ENCODE assay signal across 27 cellular contexts in the genomic region with DNA sequence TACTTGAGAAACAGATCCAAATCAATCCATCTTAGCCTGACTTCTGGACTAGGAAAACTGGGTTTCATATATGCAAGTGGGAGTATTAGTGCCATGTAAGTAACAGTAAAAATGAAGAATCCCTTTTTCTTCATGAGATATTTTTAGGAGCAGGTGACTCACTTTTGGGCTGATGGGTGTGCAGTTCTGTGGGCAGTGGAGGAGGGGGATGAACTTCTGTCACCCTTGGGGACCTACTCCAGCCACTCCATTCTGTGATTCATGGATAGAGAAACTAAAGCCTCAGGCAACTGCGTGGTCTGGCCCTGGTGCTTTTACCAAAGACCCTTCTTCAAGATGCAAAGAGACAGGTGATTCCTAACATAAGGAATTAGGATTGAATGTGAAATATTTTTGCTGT.
"Had no signal": no experiment of that assay in that cellular context is flagged by ENCODE, and none has a peak within 500 bp of the region (broad histone marks: within the 10 kb centered on the region; RNA-seq: fewer than 3 reads in every experiment).

No MANE protein-coding gene starts in this region.

- H3K4me3 Mint-ChIP-seq: activated CD4-positive, alpha-beta T cell treated with anti-CD3 and anti-CD28 coated beads, Interleukin-2, amount 10 ng/mL, durations not matched to agents 24 days and 14 days; activated CD8-positive, alpha-beta memory T cell treated with anti-CD3 and anti-CD28 coated beads, Interleukin-2, amount 10 ng/mL, durations not matched to agents 7 days and 5 days; activated naive CD8-positive, alpha-beta T cell treated with anti-CD3 and anti-CD28 coated beads, Interleukin-2, amount 50 U/mL, for 24 hours; activated T-cell treated with anti-CD3 and anti-CD28 coated beads, Interleukin-2, amount 50 U/mL, for 24 hours; activated T-helper 1 cell treated with anti-CD3 and anti-CD28 coated beads, Interleukin-12 subunit alpha, Interleukin-12 subunit beta, Interleukin-2, Interleukin-4 antibody, amounts not matched to agents 30 ng/mL and 10 ng/mL and 1 ng/mL, durations not matched to agents 14 hours and 24 hours and 36 hours; brain; central memory CD8-positive, alpha-beta T cell; T-helper 1 cell treated with Interleukin-12 subunit alpha and Interleukin-12 subunit beta and Interleukin-4 antibody, amounts not matched to agents 30 μg/mL and 1 μg/mL, for 36 hours; WTC11 had no signal

- H3K27me3 ChIP-seq: ascending aorta had no signal

- H3K27ac ChIP-seq: ascending aorta had no signal

- H3K9me3 Mint-ChIP-seq: activated CD4-positive, alpha-beta T cell treated with anti-CD3 and anti-CD28 coated beads, Interleukin-2, amount 10 ng/mL, durations not matched to agents 24 days and 14 days; activated naive CD4-positive, alpha-beta T cell treated with anti-CD3 and anti-CD28 coated beads, Interleukin-2, amount 50 U/mL, for 72 hours; activated naive CD8-positive, alpha-beta T cell treated with anti-CD3 and anti-CD28 coated beads, Interleukin-2, amount 50 U/mL, for 24 hours; activated T-cell treated with anti-CD3 and anti-CD28 coated beads, Interleukin-2, amount 50 U/mL, for 24 hours; activated T-helper 1 cell treated with anti-CD3 and anti-CD28 coated beads, Interleukin-12 subunit alpha, Interleukin-12 subunit beta, Interleukin-2, Interleukin-4 antibody, amounts not matched to agents 30 ng/mL and 10 ng/mL and 1 ng/mL, durations not matched to agents 14 hours and 24 hours and 36 hours; central memory CD8-positive, alpha-beta T cell; T-helper 1 cell treated with Interleukin-12 subunit alpha and Interleukin-12 subunit beta and Interleukin-4 antibody, amounts not matched to agents 30 μg/mL and 1 μg/mL, for 36 hours; WTC11 had no signal

- ATAC-seq: activated CD8-positive, alpha-beta memory T cell treated with anti-CD3 and anti-CD28 coated beads, Interleukin-2, amount 10 ng/mL, durations not matched to agents 7 days and 5 days; activated naive CD4-positive, alpha-beta T cell treated with anti-CD3 and anti-CD28 coated beads, Interleukin-2, amount 50 U/mL, for 72 hours; activated naive CD8-positive, alpha-beta T cell treated with anti-CD3 and anti-CD28 coated beads, Interleukin-2, amount 50 U/mL, for 24 hours; K562; Panc1 had no signal

- H3K36me3 ChIP-seq: ascending aorta had no signal

- DNase-seq: activated CD4-positive, alpha-beta T cell treated with anti-CD3 and anti-CD28 coated beads, Interleukin-2, amount 10 ng/mL, durations not matched to agents 24 days and 14 days; activated CD4-positive, alpha-beta T cell treated with anti-CD3 and anti-CD28 coated beads, Interleukin-2, amount 50 U/mL, for 48 hours; activated CD4-positive, CD25-positive, alpha-beta regulatory T cell treated with anti-CD3 and anti-CD28 coated beads, Interleukin-2, amount 50 U/mL, for 72 hours; activated CD8-positive, alpha-beta memory T cell treated with anti-CD3 and anti-CD28 coated beads, Interleukin-2, amount 10 ng/mL, durations not matched to agents 7 days and 5 days; activated effector memory CD4-positive, alpha-beta T cell treated with Interleukin-2 at 50 U/mL for 16 hours; activated naive CD4-positive, alpha-beta T cell treated with Interleukin-2 at 50 U/mL for 16 hours; activated naive CD8-positive, alpha-beta T cell treated with anti-CD3 and anti-CD28 coated beads, Interleukin-2, amount 50 U/mL, for 24 hours; activated T-cell treated with anti-CD3 and anti-CD28 coated beads, Interleukin-2, amount 50 U/mL, for 24 hours; amniotic stem cell; Karpas-422; NCI-H1105 treated with DMSO at 0.1 percent for 48 hours; NCI-H1436 treated with DMSO at 0.1 percent for 48 hours; NCI-H187; NCI-H2081; NCI-H446; NCI-H526; NCI-H82; SHP77 had no signal

- H3K4me1 Mint-ChIP-seq: activated CD4-positive, alpha-beta T cell treated with anti-CD3 and anti-CD28 coated beads, Interleukin-2, amount 10 ng/mL, durations not matched to agents 24 days and 14 days; activated CD8-positive, alpha-beta memory T cell treated with anti-CD3 and anti-CD28 coated beads, Interleukin-2, amount 10 ng/mL, durations not matched to agents 7 days and 5 days; activated naive CD8-positive, alpha-beta T cell treated with anti-CD3 and anti-CD28 coated beads, Interleukin-2, amount 50 U/mL, for 24 hours; central memory CD8-positive, alpha-beta T cell had no signal

- H3K27ac Mint-ChIP-seq: activated CD4-positive, alpha-beta T cell treated with anti-CD3 and anti-CD28 coated beads, Interleukin-2, amount 10 ng/mL, durations not matched to agents 24 days and 14 days; activated CD8-positive, alpha-beta memory T cell treated with anti-CD3 and anti-CD28 coated beads, Interleukin-2, amount 10 ng/mL, durations not matched to agents 7 days and 5 days; activated naive CD4-positive, alpha-beta T cell treated with anti-CD3 and anti-CD28 coated beads, Interleukin-2, amount 50 U/mL, for 72 hours; activated naive CD8-positive, alpha-beta T cell treated with anti-CD3 and anti-CD28 coated beads, Interleukin-2, amount 50 U/mL, for 24 hours; activated T-cell treated with anti-CD3 and anti-CD28 coated beads, Interleukin-2, amount 50 U/mL, for 24 hours; activated T-helper 1 cell treated with anti-CD3 and anti-CD28 coated beads, Interleukin-12 subunit alpha, Interleukin-12 subunit beta, Interleukin-2, Interleukin-4 antibody, amounts not matched to agents 30 ng/mL and 10 ng/mL and 1 ng/mL, durations not matched to agents 14 hours and 24 hours and 36 hours; brain; T-helper 1 cell treated with Interleukin-12 subunit alpha and Interleukin-12 subunit beta and Interleukin-4 antibody, amounts not matched to agents 30 μg/mL and 1 μg/mL, for 36 hours; WTC11 had no signal

- H3K9me3 ChIP-seq: ascending aorta had no signal

- H3K36me3 Mint-ChIP-seq: activated CD8-positive, alpha-beta memory T cell treated with anti-CD3 and anti-CD28 coated beads, Interleukin-2, amount 10 ng/mL, durations not matched to agents 7 days and 5 days; activated naive CD4-positive, alpha-beta T cell treated with anti-CD3 and anti-CD28 coated beads, Interleukin-2, amount 50 U/mL, for 72 hours; WTC11 had no signal

- H3K4me1 ChIP-seq: ascending aorta had no signal

- H3K27me3 Mint-ChIP-seq: activated T-cell treated with anti-CD3 and anti-CD28 coated beads, Interleukin-2, amount 50 U/mL, for 24 hours; brain had no signal

- H3K4me3 ChIP-seq: ascending aorta, K562 had no signal
